Comparison of ENCODE assay signal across 1 cellular context in genomic region chr15:77673801-77674317, GRCh38.
TF ChIP-seq lines count a peak whose summit lies in the region.

No MANE protein-coding gene starts in this region.

TF ChIP-seq in IMR-90, 13 proteins besides CTCF, POLR2A, EP300 and RAD21:
- TF ChIP-seq MAZ (IDR thresholded peaks at IDR 0.05; ENCODE audit: borderline replicate concordance, low read depth, low read length) (no peak), RCOR1 (IDR thresholded peaks at IDR 0.05; ENCODE audit: insufficient replicate concordance, low read length) (no peak), BHLHE40 (IDR thresholded peaks at IDR 0.05; ENCODE audit: low read depth, low read length) (no peak), ELK1 (IDR thresholded peaks at IDR 0.05; ENCODE audit: borderline replicate concordance, low read depth, low read length) (no peak), RFX5 (IDR thresholded peaks at IDR 0.05; ENCODE audit: low read depth, low read length) (no peak), SMC3 (IDR thresholded peaks at IDR 0.05; ENCODE audit: low read depth, low read length) (no peak), CHD1 (IDR thresholded peaks at IDR 0.05; ENCODE audit: low read depth, low read length) (no peak), CEBPB (IDR thresholded peaks at IDR 0.05; ENCODE audit: low read depth, low read length) (no peak), MAFK (IDR thresholded peaks at IDR 0.05; ENCODE audit: low read depth, low read length) (no peak), USF2 (IDR thresholded peaks at IDR 0.05; ENCODE audit: low read depth, low read length) (no peak), FOS (IDR thresholded peaks at IDR 0.05; ENCODE audit: low read depth, low read length) (no peak), MXI1 (IDR thresholded peaks at IDR 0.05; ENCODE audit: borderline replicate concordance, low read depth, low read length) (no peak), NFE2L2 (IDR thresholded peaks at IDR 0.05; ENCODE audit: low read depth, low read length) (no peak)
